In genomic region chr14:102927878-102928411, GRCh38 we compare ENCODE assay signal across 8 cellular contexts. TPM values are rescaled to one million over a fixed set of nuclear protein-coding genes. Genes with fewer than 3 reads are reported as not detected.
DNase-seq lines count a peak whose midpoint lies in the region; ATAC-seq, FAIRE-seq and TF ChIP-seq lines count a peak whose summit lies in the region.

No MANE protein-coding gene starts in this region.

- TF ChIP-seq POLR2A in HCT116 (IDR thresholded peaks at IDR 0.05; ENCODE audit: borderline replicate concordance, extremely low read depth, insufficient read depth, insufficient read length) (no peak), HepG2 (IDR thresholded peaks at IDR 0.05; ENCODE audit: insufficient read depth in 1 of 2, low read depth in 2 of 2, low read length in 2 of 2) (no peak)

- no peak for TF ChIP-seq EP300 in HepG2 (IDR thresholded peaks at IDR 0.05; ENCODE audit: low read depth in 2 of 2, low read length in 2 of 2)
- TF ChIP-seq EP300 in HepG2 (CRISPR knock-in tag; IDR thresholded peaks at IDR 0.05; ENCODE audit: borderline replicate concordance) = no peak

- intact Hi-C loops in HCT116 (cut with micrococcal nuclease) (loop anchor here (10.0 kb wide), 1 partner anchor 403 kb away; no protein-coding TSS in a partner anchor), HepG2 (cut with micrococcal nuclease; ENCODE audit: unreplicated experiment) (no loop called here), upper lobe of right lung (cut with DNase I) (no loop called here)
- intact Hi-C loops in activated CD4-positive, alpha-beta T cell treated with anti-CD3 and anti-CD28 coated beads for 36 hours (cut with DNase I, micrococcal nuclease) = no loop called here

- no peak for TF ChIP-seq CTCF in AG10803 (conservative IDR thresholded peaks at IDR 0.05; ENCODE audit: low read length)
- TF ChIP-seq CTCF in HCT116 (IDR thresholded peaks at IDR 0.05 in 2 of 3, conservative IDR thresholded peaks at IDR 0.05 in 1 of 3; ENCODE audit: borderline replicate concordance in 1 of 3, insufficient read depth in 1 of 3, low read depth in 2 of 3, low read length in 2 of 3) = no peak
- no peak for TF ChIP-seq CTCF in HepG2 (CRISPR knock-in tag; IDR thresholded peaks at IDR 0.05)
- TF ChIP-seq CTCF in upper lobe of right lung (IDR thresholded peaks at IDR 0.05) = no peak

- peaks cover 14% of the 10 kb centered on the region for H3K4me1 Mint-ChIP-seq in activated CD4-positive, alpha-beta T cell treated with anti-CD3 and anti-CD28 coated beads for 36 hours

- no peaks in the 10 kb centered on the region for H3K79me2 ChIP-seq in HCT116 (ENCODE audit: insufficient read depth, low read length)
- H3K79me2 ChIP-seq in HepG2 (ENCODE audit: insufficient read depth, low read length) = no peaks in the 10 kb centered on the region

- 95% methylated on average over 21 of the region's 35 CpGs for WGBS in HepG2 (ENCODE audit: low lambda C conversion rate)

- H4K20me1 ChIP-seq in HCT116 (ENCODE audit: insufficient read depth) (no peaks in the 10 kb centered on the region), HepG2 (ENCODE audit: insufficient read depth, low read length) (no peaks in the 10 kb centered on the region)

- H3K27me3 ChIP-seq in HCT116 (ENCODE audit: insufficient read depth, low read length) (no peaks in the 10 kb centered on the region), HepG2 (ENCODE audit: control insufficient read depth in 1 of 2, insufficient read depth in 2 of 2, low read length in 2 of 2) (no peaks in the 10 kb centered on the region), upper lobe of right lung (peaks cover 41% of the 10 kb centered on the region)

- peak overlapping the region; percentile 75 for H3K9ac ChIP-seq in HCT116 (ENCODE audit: low read length)
- H3K9ac ChIP-seq in HepG2 (ENCODE audit: insufficient read depth, low read depth, low read length) = no peak overlapping the region

- H3K9me3 Mint-ChIP-seq in activated naive CD4-positive, alpha-beta T cell treated with anti-CD3 and anti-CD28 coated beads, Interleukin-2, amount 50 U/mL, for 72 hours = no peaks in the 10 kb centered on the region
- H3K9me3 Mint-ChIP-seq in activated CD4-positive, alpha-beta T cell treated with anti-CD3 and anti-CD28 coated beads for 36 hours (ENCODE audit: low read depth) = no peaks in the 10 kb centered on the region

- CTCF ChIA-PET in HCT116 (lab: Charles Lee) (interaction anchor here (1.0 kb wide), 1 partner anchor 234 kb away, joined by 3 read pairs; no protein-coding TSS in a partner anchor), HepG2 (lab: Yijun Ruan, JAX; ENCODE audit: low intra/inter-chr PET ratio, low total read pairs) (no interaction called here)
- CTCF ChIA-PET in activated CD4-positive, alpha-beta T cell treated with anti-CD3 and anti-CD28 coated beads for 36 hours (lab: Charles Lee) = no interaction called here

- peak overlapping the region; percentile 46; the same call in 1 of the 2 replicates for H3K27ac ChIP-seq in HCT116 (ENCODE audit: low read depth, low read length)
- no peak overlapping the region for H3K27ac ChIP-seq in HepG2 (ENCODE audit: extremely low read length, insufficient read depth, low read length)
- peak overlapping the region; percentile 83 for H3K27ac ChIP-seq in upper lobe of right lung

- no peak overlapping the region for H3K4me3 Mint-ChIP-seq in activated CD4-positive, alpha-beta T cell treated with anti-CD3 and anti-CD28 coated beads for 36 hours

- H3K4me2 ChIP-seq in HCT116 (ENCODE audit: low read length) (peak overlapping the region; percentile 99), HepG2 (ENCODE audit: low read depth, low read length) (no peak overlapping the region)

- H3K27me3 Mint-ChIP-seq in activated CD4-positive, alpha-beta T cell treated with anti-CD3 and anti-CD28 coated beads for 36 hours = peaks cover 30% of the 10 kb centered on the region

- BruUV-seq in HCT116 (replicated peaks; lab: Mats Ljungman, UMichigan) (TSS peak; percentile 47), HepG2 (replicated peaks; lab: Mats Ljungman, UMichigan) (no TSS peak)

- no peak overlapping the region for H3K27ac Mint-ChIP-seq in activated naive CD4-positive, alpha-beta T cell treated with anti-CD3 and anti-CD28 coated beads, Interleukin-2, amount 50 U/mL, for 72 hours
- H3K27ac Mint-ChIP-seq in activated CD4-positive, alpha-beta T cell treated with anti-CD3 and anti-CD28 coated beads for 36 hours = no peak overlapping the region

- no peaks in the 10 kb centered on the region for H3K9me2 ChIP-seq in HCT116 (ENCODE audit: insufficient read depth)

- H3K9me3 ChIP-seq in HCT116 (ENCODE audit: control insufficient read depth in 1 of 2, insufficient read depth in 1 of 2, low read depth in 1 of 2, low read length in 2 of 2) (no peaks in the 10 kb centered on the region), HepG2 (ENCODE audit: low read length) (no peaks in the 10 kb centered on the region), upper lobe of right lung (no peaks in the 10 kb centered on the region)

- DNase-seq in AG10803 (ENCODE audit: low read depth) (no peak), HCT116 (ENCODE audit: low read depth, low spot score) (no peak), HepG2 (ENCODE audit: low spot score) (no peak), upper lobe of right lung (peak; percentile 79), 8988T (no peak), COLO829 (ENCODE audit: low spot score) (no peak)
- DNase-seq in activated naive CD4-positive, alpha-beta T cell treated with anti-CD3 and anti-CD28 coated beads, Interleukin-2, amount 50 U/mL, for 72 hours (ENCODE audit: low spot score in 2 of 2) = no peak
- DNase-seq in activated CD4-positive, alpha-beta T cell treated with anti-CD3 and anti-CD28 coated beads for 36 hours = no peak

- no peaks in the 10 kb centered on the region for H3K36me3 Mint-ChIP-seq in activated naive CD4-positive, alpha-beta T cell treated with anti-CD3 and anti-CD28 coated beads, Interleukin-2, amount 50 U/mL, for 72 hours
- no peaks in the 10 kb centered on the region for H3K36me3 Mint-ChIP-seq in activated CD4-positive, alpha-beta T cell treated with anti-CD3 and anti-CD28 coated beads for 36 hours (ENCODE audit: low read depth)

- in situ Hi-C loops in HepG2 (cut with HindIII; ENCODE audit: extremely low pct_ligation_motif_present, low pct_unique_long_range_greater_than_20kb) = no loop called here

- POLR2A ChIA-PET in HCT116 (lab: Charles Lee) (no interaction called here), HepG2 (lab: Yijun Ruan, JAX) (no interaction called here)
- POLR2A ChIA-PET in activated CD4-positive, alpha-beta T cell treated with anti-CD3 and anti-CD28 coated beads for 36 hours (lab: Charles Lee) = no interaction called here

- no peak for TF ChIP-seq RAD21 in HCT116 (IDR thresholded peaks at IDR 0.05; ENCODE audit: low read depth)
- TF ChIP-seq RAD21 in HepG2 (CRISPR knock-in tag; IDR thresholded peaks at IDR 0.05) = no peak

- RAD21 ChIA-PET in HCT116 (lab: Charles Lee; ENCODE audit: low non-redundant PET in 1 of 2, low total read pairs in 2 of 2, uncharacterized antibody in 2 of 2, unreplicated experiment in 2 of 2) = no interaction called here

- no peak for FAIRE-seq in HepG2 (lab: Jason Lieb, UNC)

- H2AFZ ChIP-seq in HCT116 (ENCODE audit: low read depth, low read length, poor library complexity, severe bottlenecking) = no peak overlapping the region
- H2AFZ ChIP-seq in HepG2 (ENCODE audit: low read length) = no peak overlapping the region

- peak overlapping the region; percentile 34 for H3K4me3 ChIP-seq in AG10803 (ENCODE audit: low read length)
- peak overlapping the region; percentile 47 to 64 for H3K4me3 ChIP-seq in HCT116 (replicated peaks in 1 of 2; ENCODE audit: low read depth in 1 of 2, low read length in 2 of 2)
- no peak overlapping the region for H3K4me3 ChIP-seq in HepG2 (replicated peaks in 1 of 3; ENCODE audit: insufficient read depth in 1 of 3, low read depth in 2 of 3, low read length in 3 of 3)
- H3K4me3 ChIP-seq in upper lobe of right lung = peak overlapping the region; percentile 52

- H3K36me3 ChIP-seq in HCT116 (ENCODE audit: control insufficient read depth in 1 of 2, insufficient read depth in 2 of 2, low read length in 2 of 2) = no peaks in the 10 kb centered on the region
- no peaks in the 10 kb centered on the region for H3K36me3 ChIP-seq in HepG2 (replicated peaks in 1 of 2; ENCODE audit: control insufficient read depth in 1 of 2, insufficient read depth in 2 of 2, low read length in 2 of 2)
- H3K36me3 ChIP-seq in upper lobe of right lung = peaks cover 1% of the 10 kb centered on the region

- peak; percentile 50 for ATAC-seq in HCT116
- ATAC-seq in activated naive CD4-positive, alpha-beta T cell treated with anti-CD3 and anti-CD28 coated beads, Interleukin-2, amount 50 U/mL, for 72 hours = peak; percentile 9 to 26
- no peak for ATAC-seq in HepG2
- ATAC-seq in upper lobe of right lung = peak; percentile 25
- ATAC-seq in activated CD4-positive, alpha-beta T cell treated with anti-CD3 and anti-CD28 coated beads for 36 hours = no peak

- H3K4me1 ChIP-seq in HCT116 (ENCODE audit: control insufficient read depth in 1 of 2, insufficient read depth in 2 of 2, low read length in 2 of 2) (peaks cover 22 to 38% of the 10 kb centered on the region in 2 experiments), HepG2 (ENCODE audit: insufficient read depth, low read length) (peaks cover 14% of the 10 kb centered on the region), upper lobe of right lung (peaks cover 23% of the 10 kb centered on the region)

RNA-seq across cellular contexts. Expression of gene AMN, which starts 5.5 kb away (rescaled TPM):
- total RNA-seq in HCT116 (2021; ENCODE audit: unreplicated experiment) (5.7 TPM), HepG2 (2016; rRNA removed; fragmentation: Illumina TruSeq; extraction: Trizol) (8.2 and 33.1 TPM in 2 replicates), upper lobe of right lung (19.8 TPM)
- polyA plus RNA-seq in HCT116 (2012) = 2.6 and 3.2 TPM in 2 replicates
- total RNA-seq in activated naive CD4-positive, alpha-beta T cell treated with anti-CD3 and anti-CD28 coated beads, Interleukin-2, amount 50 U/mL, for 72 hours = under 1 TPM; 0.30 to 0.49 TPM
- 5.2 and 6.0 TPM in 2 replicates for total RNA-seq in HepG2 (2016; cell fraction: cytosol; rRNA removed; fragmentation: Illumina TruSeq; extraction: Trizol; ENCODE audit: low read depth)
- 9.3 and 30.8 TPM in 2 replicates for total RNA-seq in HepG2 (2016; cell fraction: insoluble cytoplasmic fraction; rRNA removed; fragmentation: Illumina TruSeq; extraction: Trizol)
- total RNA-seq in HepG2 (2016; cell fraction: membrane; rRNA removed; fragmentation: Illumina TruSeq; extraction: Trizol) = 7.8 and 9.0 TPM in 2 replicates
- total RNA-seq in HepG2 (2016; cell fraction: nucleus; rRNA removed; fragmentation: Illumina TruSeq; extraction: Trizol) = 29.3 and 33.8 TPM in 2 replicates
- polyA plus RNA-seq in HepG2 (2011; rRNA removed) = 9.8 and 18.9 TPM in 2 replicates
- polyA plus RNA-seq in HepG2 (2011; cell fraction: cytosol; rRNA removed) = 13.3 and 22.3 TPM in 2 replicates
- polyA plus RNA-seq in HepG2 (2011; cell fraction: nucleus; rRNA removed) = 158 and 165 TPM in 2 replicates
- polyA plus RNA-seq in HepG2 (2012) = 15.1 and 18.5 TPM in 2 replicates
- polyA plus RNA-seq in HepG2 (2016; cell fraction: cytosol; fragmentation: Illumina TruSeq; extraction: Trizol; ENCODE audit: low read depth) = 3.8 and 4.1 TPM in 2 replicates
- polyA plus RNA-seq in HepG2 (2016; cell fraction: insoluble cytoplasmic fraction; fragmentation: Illumina TruSeq; extraction: Trizol; ENCODE audit: low read depth) = 9.2 and 10.3 TPM in 2 replicates
- polyA plus RNA-seq in HepG2 (2016; cell fraction: membrane; fragmentation: Illumina TruSeq; extraction: Trizol; ENCODE audit: low read depth) = 5.6 and 6.3 TPM in 2 replicates
- 62.6 and 64.7 TPM in 2 replicates for polyA plus RNA-seq in HepG2 (2016; cell fraction: nucleus; fragmentation: Illumina TruSeq; extraction: Trizol; ENCODE audit: insufficient read depth, low read depth)
- polyA minus RNA-seq in HepG2 (2011; rRNA and poly(A)+ RNA removed; ENCODE audit: low replicate concordance) = 0.14 and 21.4 TPM in 2 replicates
- polyA minus RNA-seq in HepG2 (2011; cell fraction: cytosol; rRNA and poly(A)+ RNA removed) = 12.3 and 17.0 TPM in 2 replicates
- polyA minus RNA-seq in HepG2 (2011; cell fraction: nucleus; rRNA and poly(A)+ RNA removed) = 14.8 and 15.0 TPM in 2 replicates
- under 1 TPM; 0.23 to 0.53 TPM for total RNA-seq in activated CD4-positive, alpha-beta T cell treated with anti-CD3 and anti-CD28 coated beads for 36 hours

Comparison
In these comparisons a context has a peak if more than half of its experiments do, and no peak if none do; other contexts are left out.
1. H3K4me3 ChIP-seq: peak in AG10803 (single experiment), HCT116 (2 of 2) and upper lobe of right lung (single experiment); none in HepG2 (0 of 3).
2. ATAC-seq: peak in HCT116 (single experiment), activated naive CD4-positive, alpha-beta T cell treated with anti-CD3 and anti-CD28 coated beads, Interleukin-2, amount 50 U/mL, for 72 hours (2 of 2) and upper lobe of right lung (single experiment); none in HepG2 (single experiment) and activated CD4-positive, alpha-beta T cell treated with anti-CD3 and anti-CD28 coated beads for 36 hours (single experiment).